Comparison of ENCODE assay signal across 8 cellular contexts in genomic region chr2:43220982-43221659, GRCh38. TPM values are rescaled to one million over a fixed set of nuclear protein-coding genes. Genes with fewer than 3 reads are reported as not detected.
DNase-seq lines count a peak whose midpoint lies in the region; ATAC-seq, FAIRE-seq and TF ChIP-seq lines count a peak whose summit lies in the region.

No MANE protein-coding gene starts in this region.

- H4K8ac ChIP-seq in H1 (ENCODE audit: extremely low read depth, insufficient read depth, low read length) = peak overlapping the region; percentile 71; the same call in 1 of the 2 replicates

- WGBS in H1 (ENCODE audit: extremely low coverage in 1 of 2, insufficient coverage in 1 of 2, insufficient read length in 1 of 2, insufficient replicate concordance in 2 of 2, low coverage in 1 of 2, low lambda C conversion rate in 2 of 2, missing lambda C conversion rate in 1 of 2), 2 experiments = 24% methylated on average over 16 of the region's 16 CpGs; no CpG with 5 or more reads in 1 of the 2 experiments

- peak overlapping the region; percentile 100; the same call in 1 of the 2 replicates for H2BK5ac ChIP-seq in H1 (ENCODE audit: low read depth, low read length)

- peak overlapping the region; percentile 92 to 97 (median 94) for H3K4me3 Mint-ChIP-seq in CD4-positive, CD25-positive, alpha-beta regulatory T cell
- peak overlapping the region; percentile 93 for H3K4me3 Mint-ChIP-seq in type B pancreatic cell

- DNase-seq in CD4-positive, CD25-positive, alpha-beta regulatory T cell = peak; percentile 34 to 42 (median 39)
- peak; percentile 81 for DNase-seq in KG1 (lab: John Stamatoyannopoulos, UW)
- peak in 1 of 2 experiments; percentile 62 for DNase-seq in H1 (ENCODE audit: low read depth in 1 of 2, low spot score in 2 of 2)
- peak; percentile 85 for DNase-seq in type B pancreatic cell (ENCODE audit: extremely low spot score, unreplicated experiment)
- DNase-seq in cerebellar nuclear complex (lab: John Stamatoyannopoulos, UW) = no peak

- peaks cover 30% of the 10 kb centered on the region for H3K27me3 Mint-ChIP-seq in CD4-positive, CD25-positive, alpha-beta regulatory T cell
- H3K27me3 Mint-ChIP-seq in type B pancreatic cell = peaks cover 7% of the 10 kb centered on the region

- H3K79me1 ChIP-seq in H1 (ENCODE audit: low read depth, low read length) = no peaks in the 10 kb centered on the region

- TF ChIP-seq POLR2A in H1 (IDR thresholded peaks at IDR 0.05; ENCODE audit: control extremely low read depth in 1 of 2, low read depth in 2 of 2, low read length in 2 of 2) = peak in 1 of 2 experiments; percentile 53; a peak in 1 of 3 replicates

- peak overlapping the region; percentile 78 to 80 for H3K4me2 ChIP-seq in H1 (ENCODE audit: insufficient read depth in 1 of 2, low read depth in 2 of 2, low read length in 2 of 2)

- TF ChIP-seq CTCF in VCaP (conservative IDR thresholded peaks at IDR 0.05) = no peak
- TF ChIP-seq CTCF in H1 (IDR thresholded peaks at IDR 0.05; ENCODE audit: control extremely low read depth in 1 of 3, insufficient read depth in 1 of 3, low read depth in 1 of 3, low read length in 3 of 3) = no peak
- no peak for TF ChIP-seq CTCF in type B pancreatic cell (conservative IDR thresholded peaks at IDR 0.05)

- no peak overlapping the region for H2AFZ ChIP-seq in H1 (ENCODE audit: low read length)

- H3K36me3 Mint-ChIP-seq in CD4-positive, CD25-positive, alpha-beta regulatory T cell = peaks cover 31% of the 10 kb centered on the region
- peaks cover 25% of the 10 kb centered on the region for H3K36me3 Mint-ChIP-seq in type B pancreatic cell

- peak overlapping the region; percentile 15 for H4K5ac ChIP-seq in H1 (ENCODE audit: insufficient read length, low read depth, low read length)

- peak overlapping the region in 2 of 4 experiments; percentile 2 to 3; a peak in 1 of 7 replicates for H3K9ac ChIP-seq in H1 (replicated peaks in 1 of 4; ENCODE audit: extremely low read depth in 1 of 4, low read depth in 3 of 4, low read length in 3 of 4)

- POLR2A ChIA-PET in H1 (lab: Charles Lee; ENCODE audit: partially characterized antibody) = interaction anchor here (0.7 to 8.6 kb wide), 7 partner anchors 13 to 61 kb away, joined by 3 to 52 read pairs (median 4); no protein-coding TSS in a partner anchor

- H3K9me3 ChIP-seq in CD4-positive, CD25-positive, alpha-beta regulatory T cell (ENCODE audit: control insufficient read depth in 2 of 2, low read length in 2 of 2) = no peaks in the 10 kb centered on the region
- no peaks in the 10 kb centered on the region for H3K9me3 ChIP-seq in H1 (ENCODE audit: insufficient read depth in 2 of 2, low read depth in 1 of 2, low read length in 1 of 2)
- no peaks in the 10 kb centered on the region for H3K9me3 ChIP-seq in mononuclear cell (ENCODE audit: low read depth, low read length)

- H3K23me2 ChIP-seq in H1 (ENCODE audit: low read depth, low read length) = peaks cover 11% of the 10 kb centered on the region

- no peak for FAIRE-seq in H1 (lab: Jason Lieb, UNC)

- H3K4ac ChIP-seq in H1 (replicated peaks; ENCODE audit: insufficient read length, low read depth, low read length) = no peak overlapping the region

- CTCF ChIA-PET in H1 (lab: Charles Lee; ENCODE audit: partially characterized antibody) = interaction anchor here (1.0 to 6.5 kb wide), 19 partner anchors 9 to 290 kb away, joined by 3 to 67 read pairs (median 5); no protein-coding TSS in a partner anchor

- peak overlapping the region; percentile 12 for H3K56ac ChIP-seq in H1 (replicated peaks; ENCODE audit: insufficient read length, low read depth, low read length)

- H2BK120ac ChIP-seq in H1 (replicated peaks; ENCODE audit: low read depth, low read length) = no peak overlapping the region

- H3K4me3 ChIP-seq in CD4-positive, CD25-positive, alpha-beta regulatory T cell (ENCODE audit: low read depth, low read length) = peak overlapping the region; percentile 98
- H3K4me3 ChIP-seq in H1 (ENCODE audit: extremely low read depth in 1 of 4, insufficient read depth in 2 of 4, low read depth in 3 of 4, low read length in 4 of 4) = peak overlapping the region in 3 of 4 experiments; percentile 19 to 83 (median 29); a peak in 5 of 8 replicates
- H3K4me3 ChIP-seq in mononuclear cell (ENCODE audit: low read length) = peak overlapping the region; percentile 99

- H2BK20ac ChIP-seq in H1 (ENCODE audit: low read length) = no peak overlapping the region

- no peaks in the 10 kb centered on the region for H3K27me3 ChIP-seq in CD4-positive, CD25-positive, alpha-beta regulatory T cell (ENCODE audit: control insufficient read depth, insufficient read depth, low read length)
- H3K27me3 ChIP-seq in H1 (replicated peaks in 1 of 4; ENCODE audit: control insufficient read depth in 3 of 4, extremely low read depth in 1 of 4, insufficient read depth in 3 of 4, low read length in 3 of 4) (no peaks in the 10 kb centered on the region), mononuclear cell (ENCODE audit: insufficient read depth, low read length) (no peaks in the 10 kb centered on the region)

- no peak for TF ChIP-seq EP300 in H1 (IDR thresholded peaks at IDR 0.05; ENCODE audit: borderline replicate concordance in 1 of 2, low read depth in 2 of 2, low read length in 2 of 2)

- no peak overlapping the region for H2AK5ac ChIP-seq in H1 (ENCODE audit: low read depth, low read length)

- H3K9me3 Mint-ChIP-seq in CD4-positive, CD25-positive, alpha-beta regulatory T cell = peaks cover 0 to 5% (median 0%) of the 10 kb centered on the region in 7 donors
- no peaks in the 10 kb centered on the region for H3K9me3 Mint-ChIP-seq in type B pancreatic cell

- H3K4me1 Mint-ChIP-seq in CD4-positive, CD25-positive, alpha-beta regulatory T cell = peaks cover 4 to 52% (median 35%) of the 10 kb centered on the region in 4 donors
- H3K4me1 Mint-ChIP-seq in type B pancreatic cell (ENCODE audit: unreplicated experiment) = peaks cover 39% of the 10 kb centered on the region

- no peak overlapping the region for H2BK15ac ChIP-seq in H1 (ENCODE audit: low read length)

- no peak for ATAC-seq in CD4-positive, CD25-positive, alpha-beta regulatory T cell (ENCODE audit: low read depth in 2 of 2)
- no peak for ATAC-seq in HG03469 (IDR thresholded peaks at IDR 0.05; ENCODE audit: unreplicated experiment)

- no peak overlapping the region for H3K14ac ChIP-seq in H1 (ENCODE audit: insufficient read length)

- peak overlapping the region; percentile 5; the same call in 1 of the 2 replicates for H2BK12ac ChIP-seq in H1 (ENCODE audit: low read depth, low read length)

- peaks cover 64% of the 10 kb centered on the region for H3K4me1 ChIP-seq in CD4-positive, CD25-positive, alpha-beta regulatory T cell (ENCODE audit: control insufficient read depth, insufficient read depth, low read length, poor library complexity, severe bottlenecking)
- H3K4me1 ChIP-seq in H1 (replicated peaks in 1 of 4; ENCODE audit: control insufficient read depth in 3 of 4, insufficient read depth in 4 of 4, low read length in 3 of 4) (peaks cover 17 to 43% (median 25%) of the 10 kb centered on the region in 4 experiments), mononuclear cell (ENCODE audit: insufficient read depth, low read length) (peaks cover 50% of the 10 kb centered on the region)

- H3K36me3 ChIP-seq in CD4-positive, CD25-positive, alpha-beta regulatory T cell (ENCODE audit: control insufficient read depth, insufficient read depth, low read length) = peaks cover 33% of the 10 kb centered on the region
- peaks cover 2 to 35% (median 17%) of the 10 kb centered on the region in 4 experiments; a peak in 6 of 8 replicates for H3K36me3 ChIP-seq in H1 (ENCODE audit: control insufficient read depth in 2 of 4, insufficient read depth in 4 of 4, low read length in 3 of 4)

- H4K91ac ChIP-seq in H1 (replicated peaks; ENCODE audit: insufficient read length, low read length) = peak overlapping the region; percentile 56

- peak overlapping the region; percentile 96 for H3K27ac ChIP-seq in CD4-positive, CD25-positive, alpha-beta regulatory T cell (ENCODE audit: insufficient read depth, low read length, poor library complexity, severe bottlenecking)
- H3K27ac ChIP-seq in VCaP (peak overlapping the region; percentile 99), H1 (ENCODE audit: low read depth, low read length) (peak overlapping the region; percentile 20; the same call in 1 of the 2 replicates)

- H3K18ac ChIP-seq in H1 (ENCODE audit: extremely low read depth, low read length) = peak overlapping the region; percentile 44

- peaks cover 16 to 46% of the 10 kb centered on the region in 2 experiments for H3K79me2 ChIP-seq in H1 (ENCODE audit: control insufficient read depth in 1 of 2, insufficient read depth in 2 of 2, low read length in 2 of 2)

- H3K27ac Mint-ChIP-seq in CD4-positive, CD25-positive, alpha-beta regulatory T cell = peak overlapping the region; percentile 97 to 98 (median 97)
- H3K27ac Mint-ChIP-seq in type B pancreatic cell = peak overlapping the region; percentile 96

- no peak for TF ChIP-seq RAD21 in H1 (IDR thresholded peaks at IDR 0.05 in 1 of 2, conservative IDR thresholded peaks at IDR 0.05 in 1 of 2; ENCODE audit: low read depth in 2 of 2, low read length in 2 of 2)

- no peak overlapping the region for H3K23ac ChIP-seq in H1 (ENCODE audit: insufficient read length)

- peaks cover 11 to 14% of the 10 kb centered on the region in 2 experiments for H4K20me1 ChIP-seq in H1 (replicated peaks in 1 of 2; ENCODE audit: control insufficient read depth in 1 of 2, insufficient read depth in 2 of 2, low read length in 2 of 2)

TF ChIP-seq in H1, 55 proteins besides CTCF, POLR2A, EP300 and RAD21:
- no peak for TF ChIP-seq PHF8 (conservative IDR thresholded peaks at IDR 0.05; ENCODE audit: low read depth, low read length)
- 0 out of 4 replicates have a peak, but pooled peaks have one; percentile 46 to 61 for TF ChIP-seq SIN3A (conservative IDR thresholded peaks at IDR 0.05 in 1 of 2, IDR thresholded peaks at IDR 0.05 in 1 of 2; ENCODE audit: low read depth in 1 of 2, low read length in 2 of 2)
- peak; percentile 75 for TF ChIP-seq POLR2AphosphoS5 (IDR thresholded peaks at IDR 0.05; ENCODE audit: low read depth, low read length)
- peak; percentile 82 for TF ChIP-seq JUND (IDR thresholded peaks at IDR 0.05; ENCODE audit: low read length)

RNA-seq across cellular contexts. Expression of gene ZFP36L2, which starts 5.3 kb away (rescaled TPM):
- 874 TPM for total RNA-seq in CD4-positive, CD25-positive, alpha-beta regulatory T cell
- 100 to 1,000 TPM; 119 to 155 (median 128) TPM for polyA plus RNA-seq in CD4-positive, CD25-positive, alpha-beta regulatory T cell
- total RNA-seq in H1 (2021; fragmentation: NEBNext Ultra II Directional; extraction: Animal tissue kit (Norgen Biotek cat#: 25700)) = 102 and 109 TPM in 2 replicates
- polyA plus RNA-seq in H1 (2011; rRNA removed) = 13.4 and 15.6 TPM in 2 replicates
- polyA plus RNA-seq in H1 (2011; cell fraction: cytosol; rRNA removed) = 10.6 TPM
- 10.7 TPM for polyA plus RNA-seq in H1 (2011; cell fraction: nucleus; rRNA removed)
- 31.8 to 48.4 TPM (median 38.8 TPM) in 4 replicates for polyA plus RNA-seq in H1 (2012, experiment 1 of 2)
- 44.9 TPM for polyA plus RNA-seq in H1 (2012, experiment 2 of 2)
- polyA plus RNA-seq in H1 (2013, experiment 1 of 2) = 57.0 TPM
- 62.5 TPM for polyA plus RNA-seq in H1 (2013, experiment 2 of 2)
- polyA minus RNA-seq in H1 (2011; rRNA and poly(A)+ RNA removed) = 4.5 and 4.8 TPM in 2 replicates
- 29.6 TPM for polyA minus RNA-seq in H1 (2011; cell fraction: cytosol; rRNA and poly(A)+ RNA removed)
- 20.3 TPM for polyA minus RNA-seq in H1 (2011; cell fraction: nucleus; rRNA and poly(A)+ RNA removed)
- 144 TPM for total RNA-seq in mononuclear cell
- total RNA-seq in type B pancreatic cell (ENCODE audit: low replicate concordance) = 198 and 437 TPM in 2 replicates

Comparison
In these comparisons a context has a peak if more than half of its experiments do, and no peak if none do; other contexts are left out.
1. DNase-seq: peak in CD4-positive, CD25-positive, alpha-beta regulatory T cell (3 of 3), KG1 (single experiment) and type B pancreatic cell (single experiment); none in cerebellar nuclear complex (0 of 2).
2. H3K27ac ChIP-seq: peak in every context shown above with its lines; median percentile 99 in VCaP; 96 in CD4-positive, CD25-positive, alpha-beta regulatory T cell; 20 in H1.
3. H3K4me3 ChIP-seq: peak in every context shown above with its lines; median percentile 99 in mononuclear cell; 98 in CD4-positive, CD25-positive, alpha-beta regulatory T cell; 29 in H1.